Comparison of ENCODE assay signal across 13 cellular contexts in genomic region chr10:112959207-112959838, GRCh38. TPM values are rescaled to one million over a fixed set of nuclear protein-coding genes. Genes with fewer than 3 reads are reported as not detected.
A peak's percentile ranks its signal among the peaks of the same experiment; 100 is the strongest.
DNase-seq lines count a peak whose midpoint lies in the region; ATAC-seq, FAIRE-seq and TF ChIP-seq lines count a peak whose summit lies in the region.
"Had no signal": no experiment of that assay in that cellular context is flagged by ENCODE, and none has a peak within 500 bp of the region (broad histone marks: within the 10 kb centered on the region; RNA-seq: fewer than 3 reads in every experiment).

No MANE protein-coding gene starts in this region.

- peaks cover 8% of the 10 kb centered on the region for H3K4me1 Mint-ChIP-seq in activated CD4-positive, alpha-beta memory T cell treated with anti-CD3 and anti-CD28 coated beads for 36 hours (ENCODE audit: low read depth)

- in situ Hi-C loops in brain microvascular endothelial cell (cut with HindIII; ENCODE audit: low pct_ligation_motif_present, low sequenced_read_pairs): no loop called here

- no peaks in the 10 kb centered on the region for H4K20me1 ChIP-seq in keratinocyte (ENCODE audit: control insufficient read depth, extremely low read depth, insufficient read depth, low read length)

- FAIRE-seq in A549 (lab: Jason Lieb, UNC) (peak; percentile 87), keratinocyte (lab: Jason Lieb, UNC) (peak; percentile 63)

- no peaks in the 10 kb centered on the region for H3K27me3 ChIP-seq in HUES48 (ENCODE audit: control insufficient read depth, insufficient read depth, low read length)
- no peaks in the 10 kb centered on the region for H3K27me3 ChIP-seq in brain microvascular endothelial cell (replicated peaks)
- no peaks in the 10 kb centered on the region for H3K27me3 ChIP-seq in keratinocyte (ENCODE audit: control insufficient read depth, extremely low read depth, insufficient read depth, low read length)

- H3K4me1 ChIP-seq in A549 (peaks cover 92% of the 10 kb centered on the region), HUES48 (ENCODE audit: control insufficient read depth, insufficient read depth, low read length) (peaks cover 80% of the 10 kb centered on the region), keratinocyte (ENCODE audit: control insufficient read depth, extremely low read depth, insufficient read depth, low read length) (peaks cover 43% of the 10 kb centered on the region)

- POLR2A ChIA-PET in A549 (lab: Yijun Ruan, JAX): interaction anchor here (2.2 to 3.0 kb wide), 2 partner anchors 9 to 114 kb away, joined by 14 to 25 read pairs; partner anchors contain the start of gene TCF7L2
- POLR2A ChIA-PET in activated CD4-positive, alpha-beta memory T cell treated with anti-CD3 and anti-CD28 coated beads for 36 hours (lab: Charles Lee): no interaction called here

- H3K36me3 Mint-ChIP-seq in activated CD4-positive, alpha-beta memory T cell treated with anti-CD3 and anti-CD28 coated beads for 36 hours: no peaks in the 10 kb centered on the region

- TF ChIP-seq POLR2A in A549 (IDR thresholded peaks at IDR 0.05; ENCODE audit: low read length): no peak

- intact Hi-C loops in activated CD4-positive, alpha-beta memory T cell treated with anti-CD3 and anti-CD28 coated beads for 36 hours (cut with micrococcal nuclease): loop anchor here (10.0 kb wide), 1 partner anchor 715 kb away; the partner anchor contains the start of gene CASP7

- H3K9me1 ChIP-seq in keratinocyte (ENCODE audit: control insufficient read depth, extremely low read depth, insufficient read depth, low read length): peaks cover 2% of the 10 kb centered on the region

- H2AFZ ChIP-seq in keratinocyte (ENCODE audit: control insufficient read depth, low read length): no peak overlapping the region

- TF ChIP-seq EP300 in A549 (IDR thresholded peaks at IDR 0.05): no peak

- 2% methylated on average over 6 of the region's 6 CpGs for WGBS in A549 (ENCODE audit: missing lambda C conversion rate)

- TF ChIP-seq CTCF in A549 (IDR thresholded peaks at IDR 0.05) (no peak), brain microvascular endothelial cell (IDR thresholded peaks at IDR 0.05; ENCODE audit: low read depth, low read length, missing control alignments) (no peak), keratinocyte (optimal IDR thresholded peaks at IDR 0.05 in 1 of 3, IDR thresholded peaks at IDR 0.05 in 1 of 3, conservative IDR thresholded peaks at IDR 0.05 in 1 of 3; ENCODE audit: extremely low read depth in 1 of 3, insufficient read depth in 2 of 3, low read length in 3 of 3) (no peak)

- H3K9me3 ChIP-seq in A549 (no peaks in the 10 kb centered on the region), HUES48 (ENCODE audit: control insufficient read depth, insufficient read depth, low read length) (no peaks in the 10 kb centered on the region), keratinocyte (ENCODE audit: control insufficient read depth, low read depth, low read length) (no peaks in the 10 kb centered on the region)
- H3K9me3 ChIP-seq: thoracic aorta had no signal

- TF ChIP-seq RAD21 in A549 (conservative IDR thresholded peaks at IDR 0.05 in 1 of 2, IDR thresholded peaks at IDR 0.05 in 1 of 2): no peak

- peaks cover 19% of the 10 kb centered on the region for H3K79me2 ChIP-seq in keratinocyte (ENCODE audit: control insufficient read depth, insufficient read depth, low read length)

- H3K4me2 ChIP-seq in A549 (peak overlapping the region; percentile 98), keratinocyte (ENCODE audit: control insufficient read depth, extremely low read depth, insufficient read depth, low read depth, low read length) (peak overlapping the region; percentile 4)

- DNase-seq in A549 (ENCODE audit: low read depth in 1 of 2, low spot score in 1 of 2) (peak in 1 of 2 experiments; percentile 49), brain microvascular endothelial cell (no peak), keratinocyte (ENCODE audit: low read depth, low spot score) (no peak)
- DNase-seq in stimulated activated CD4-positive, alpha-beta T cell treated with anti-CD3 and anti-CD28 coated beads, Interleukin-4, amount 100 ng/mL, for 1 hour: no peak
- DNase-seq in activated CD4-positive, alpha-beta memory T cell treated with anti-CD3 and anti-CD28 coated beads for 36 hours: no peak
- DNase-seq: activated T-cell treated with anti-CD3 and anti-CD28 coated beads, Interleukin-2, amount 50 U/mL, for 72 hours; NCI-H1105 treated with DMSO at 0.1 percent for 48 hours; stimulated activated CD4-positive, alpha-beta T cell treated with anti-CD3 and anti-CD28 coated beads, Interleukin-4, amount 100 ng/mL, for 24 hours had no signal

- no peak overlapping the region for H3K27ac Mint-ChIP-seq in activated CD4-positive, alpha-beta memory T cell treated with anti-CD3 and anti-CD28 coated beads for 36 hours
- H3K27ac Mint-ChIP-seq: activated T-cell treated with anti-CD3 and anti-CD28 coated beads, Interleukin-2, amount 50 U/mL, for 72 hours had no signal

- ATAC-seq in A549 (peak in 1 of 2 experiments; percentile 19; a peak in 3 of 6 replicates), HG03565 (IDR thresholded peaks at IDR 0.05; ENCODE audit: unreplicated experiment) (no peak), HG03196 (IDR thresholded peaks at IDR 0.05; ENCODE audit: unreplicated experiment) (no peak)
- ATAC-seq: activated T-cell treated with anti-CD3 and anti-CD28 coated beads, Interleukin-2, amount 50 U/mL, for 72 hours had no signal

- CTCF ChIA-PET in A549 (lab: Yijun Ruan, JAX): interaction anchor here (1.2 to 1.4 kb wide), 3 partner anchors 44 to 394 kb away, joined by 3 to 8 read pairs (median 3); no protein-coding TSS in a partner anchor
- CTCF ChIA-PET in activated CD4-positive, alpha-beta memory T cell treated with anti-CD3 and anti-CD28 coated beads for 36 hours (lab: Charles Lee): no interaction called here

- no peak overlapping the region for H3K4me3 Mint-ChIP-seq in activated CD4-positive, alpha-beta memory T cell treated with anti-CD3 and anti-CD28 coated beads for 36 hours
- H3K4me3 Mint-ChIP-seq: activated T-cell treated with anti-CD3 and anti-CD28 coated beads, Interleukin-2, amount 50 U/mL, for 72 hours had no signal

- H3K27ac ChIP-seq in A549: peak overlapping the region; percentile 88 to 98
- peak overlapping the region; percentile 98 for H3K27ac ChIP-seq in HUES48 (ENCODE audit: low read depth, low read length)
- peak overlapping the region; percentile 75 for H3K27ac ChIP-seq in brain microvascular endothelial cell
- H3K27ac ChIP-seq in keratinocyte (ENCODE audit: control insufficient read depth, insufficient read depth, low read length): no peak overlapping the region
- H3K27ac ChIP-seq: HL-60, thoracic aorta had no signal

- peaks cover 57% of the 10 kb centered on the region for H3K27me3 Mint-ChIP-seq in activated CD4-positive, alpha-beta memory T cell treated with anti-CD3 and anti-CD28 coated beads for 36 hours

- dilution Hi-C loops in keratinocyte (cut with MboI; ENCODE audit: extremely low pct_ligation_motif_present, low sequenced_read_pairs): no loop called here

- peaks cover 25% of the 10 kb centered on the region for H3K36me3 ChIP-seq in HUES48 (ENCODE audit: control insufficient read depth, insufficient read depth, low read length)
- no peaks in the 10 kb centered on the region for H3K36me3 ChIP-seq in brain microvascular endothelial cell (replicated peaks)
- no peaks in the 10 kb centered on the region for H3K36me3 ChIP-seq in keratinocyte (ENCODE audit: control insufficient read depth in 2 of 2, extremely low read depth in 1 of 2, insufficient read depth in 2 of 2, low read length in 2 of 2)
- H3K36me3 ChIP-seq: thoracic aorta had no signal

- no peak overlapping the region for H3K9ac ChIP-seq in HUES48 (ENCODE audit: low read depth, low read length)
- H3K9ac ChIP-seq in keratinocyte (ENCODE audit: control insufficient read depth, extremely low read depth, insufficient read depth, low read length): no peak overlapping the region

- no peaks in the 10 kb centered on the region for H3K9me3 Mint-ChIP-seq in activated CD4-positive, alpha-beta memory T cell treated with anti-CD3 and anti-CD28 coated beads for 36 hours
- H3K9me3 Mint-ChIP-seq: activated T-cell treated with anti-CD3 and anti-CD28 coated beads, Interleukin-2, amount 50 U/mL, for 72 hours had no signal

- H3K4me3 ChIP-seq in A549: peak overlapping the region; percentile 20
- peak overlapping the region; percentile 39; the same call in 1 of the 2 replicates for H3K4me3 ChIP-seq in HUES48 (ENCODE audit: low read depth, low read length)
- H3K4me3 ChIP-seq in brain microvascular endothelial cell (ENCODE audit: low read depth, low read length): no peak overlapping the region
- no peak overlapping the region for H3K4me3 ChIP-seq in keratinocyte (ENCODE audit: control insufficient read depth in 2 of 3, extremely low read depth in 1 of 3, insufficient read depth in 2 of 3, low read depth in 1 of 3, low read length in 3 of 3)
- H3K4me3 ChIP-seq: thoracic aorta had no signal

TF ChIP-seq in A549, 52 proteins besides CTCF, POLR2A, EP300 and RAD21 (continues in another document):
- peak; percentile 47; the same call in 1 of the 2 replicates for TF ChIP-seq JUNB (IDR thresholded peaks at IDR 0.05)
- TF ChIP-seq HOXB5 (CRISPR knock-in tag; IDR thresholded peaks at IDR 0.05): no peak
- TF ChIP-seq FOSL2 (IDR thresholded peaks at IDR 0.05): no peak
- TF ChIP-seq FOSL2 (CRISPR knock-in tag; IDR thresholded peaks at IDR 0.05): peak; percentile 71
- TF ChIP-seq HOXA7 (CRISPR knock-in tag; IDR thresholded peaks at IDR 0.05): 0 out of 2 replicates have a peak, but pooled peaks have one; percentile 32
- TF ChIP-seq, protein P1, sequence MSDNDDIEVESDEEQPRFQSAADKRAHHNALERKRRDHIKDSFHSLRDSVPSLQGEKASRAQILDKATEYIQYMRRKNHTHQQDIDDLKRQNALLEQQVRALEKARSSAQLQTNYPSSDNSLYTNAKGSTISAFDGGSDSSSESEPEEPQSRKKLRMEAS (IDR thresholded peaks at IDR 0.05): peak; percentile 54
- peak; percentile 38; the same call in 1 of the 2 replicates for TF ChIP-seq GATA3 (IDR thresholded peaks at IDR 0.05; ENCODE audit: borderline replicate concordance)

RNA-seq across cellular contexts. Expression of gene TCF7L2, which starts 9.3 kb away (rescaled TPM):
- 11.3 and 15.8 TPM in 2 replicates for polyA plus RNA-seq in A549 (2011; rRNA removed)
- polyA plus RNA-seq in A549 (2012; cell fraction: cytosol; rRNA removed): 25.6 and 26.7 TPM in 2 replicates
- 54.2 and 56.7 TPM in 2 replicates for polyA plus RNA-seq in A549 (2012; cell fraction: nucleus; rRNA removed)
- polyA plus RNA-seq in A549 (2017; fragmentation: RNase III; extraction: RNeasy Plus Mini Kit Qiagen cat#74134 plus additional on column Dnase treatment): 14.4 to 16.5 TPM (median 14.5 TPM) in 3 replicates
- polyA minus RNA-seq in A549 (2011; rRNA and poly(A)+ RNA removed): 30.2 and 36.0 TPM in 2 replicates
- polyA plus RNA-seq in keratinocyte: 2.0 to 2.5 TPM (median 2.3 TPM) in 3 replicates
- 7.9 TPM for polyA plus RNA-seq in keratinocyte (2011; ENCODE audit: low read depth)
- polyA plus RNA-seq in keratinocyte (2011; cell fraction: cytosol; rRNA removed): 2.0 and 2.1 TPM in 2 replicates
- polyA plus RNA-seq in keratinocyte (2011; cell fraction: nucleus; rRNA removed): 7.9 and 11.9 TPM in 2 replicates
- 6.4 and 7.5 TPM in 2 replicates for polyA plus RNA-seq in keratinocyte (2012; ENCODE audit: low replicate concordance)
- 3.0 to 6.2 TPM (median 3.9 TPM) in 3 replicates for polyA minus RNA-seq in keratinocyte
- 4.8 TPM for polyA minus RNA-seq in keratinocyte (2011; cell fraction: cytosol; rRNA and poly(A)+ RNA removed)
- 9.3 and 9.6 TPM in 2 replicates for polyA minus RNA-seq in keratinocyte (2011; cell fraction: nucleus; rRNA and poly(A)+ RNA removed)
- 1 to 10 TPM in 1 of 2 experiments, under 1 TPM in 1; 0.71 to 1.5 TPM for total RNA-seq in activated CD4-positive, alpha-beta memory T cell treated with anti-CD3 and anti-CD28 coated beads for 36 hours

Comparison
In these comparisons a context has a peak if more than half of its experiments do, and no peak if none do; other contexts are left out.
1. H3K4me3 ChIP-seq: peak in A549 (single experiment) and HUES48 (single experiment); none in brain microvascular endothelial cell (single experiment) and keratinocyte (0 of 3).